Comparison of ENCODE assay signal across 18 cellular contexts in genomic region chr14:93095742-93096510, GRCh38.
"Had no signal": no experiment of that assay in that cellular context is flagged by ENCODE, and none has a peak within 500 bp of the region (broad histone marks: within the 10 kb centered on the region; RNA-seq: fewer than 3 reads in every experiment).

No MANE protein-coding gene starts in this region.

- H3K9me3 Mint-ChIP-seq: activated CD8-positive, alpha-beta T cell treated with anti-CD3 and anti-CD28 coated beads for 36 hours; activated T-helper 1 cell treated with anti-CD3 and anti-CD28 coated beads, Interleukin-12 subunit alpha, Interleukin-12 subunit beta, Interleukin-2, Interleukin-4 antibody, amounts not matched to agents 30 ng/mL and 10 ng/mL and 1 ng/mL, durations not matched to agents 14 hours and 24 hours and 36 hours; neural crest cell had no signal

- H3K27me3 ChIP-seq: body of pancreas, stomach, uterus had no signal

- H3K27me3 Mint-ChIP-seq: activated CD8-positive, alpha-beta T cell treated with anti-CD3 and anti-CD28 coated beads for 36 hours had no signal

- H3K4me1 ChIP-seq: parathyroid adenoma had no signal

- H3K9ac ChIP-seq: parathyroid adenoma had no signal

- H3K9me3 ChIP-seq: body of pancreas, stomach, uterus had no signal

- DNase-seq: activated CD4-positive, alpha-beta T cell treated with anti-CD3 and anti-CD28 coated beads for 4 hours; activated CD8-positive, alpha-beta memory T cell treated with anti-CD3 and anti-CD28 coated beads, Interleukin-2, amount 50 U/mL, for 4 hours; activated CD8-positive, alpha-beta T cell treated with anti-CD3 and anti-CD28 coated beads for 36 hours; activated naive CD4-positive, alpha-beta T cell treated with Interleukin-2 at 50 U/mL for 16 hours; body of pancreas; dermis blood vessel endothelial cell; mesenchymal stem cell; retina; stimulated activated CD4-positive, alpha-beta T cell treated with anti-CD3 and anti-CD28 coated beads, Interleukin-15, amount 100 ng/mL, for 24 hours; stimulated activated CD4-positive, alpha-beta T cell treated with anti-CD3 and anti-CD28 coated beads, Interleukin-4, amount 100 ng/mL, for 24 hours; stomach; SW 1271; T1000; uterus had no signal

- H3K36me3 ChIP-seq: stomach, uterus had no signal

- H2AFZ ChIP-seq: parathyroid adenoma had no signal

- H3K4me3 Mint-ChIP-seq: activated CD8-positive, alpha-beta T cell treated with anti-CD3 and anti-CD28 coated beads for 36 hours; activated T-helper 1 cell treated with anti-CD3 and anti-CD28 coated beads, Interleukin-12 subunit alpha, Interleukin-12 subunit beta, Interleukin-2, Interleukin-4 antibody, amounts not matched to agents 30 ng/mL and 10 ng/mL and 1 ng/mL, durations not matched to agents 14 hours and 24 hours and 36 hours; neural crest cell had no signal

- H3K27ac Mint-ChIP-seq: activated CD8-positive, alpha-beta T cell treated with anti-CD3 and anti-CD28 coated beads for 36 hours; activated T-helper 1 cell treated with anti-CD3 and anti-CD28 coated beads, Interleukin-12 subunit alpha, Interleukin-12 subunit beta, Interleukin-2, Interleukin-4 antibody, amounts not matched to agents 30 ng/mL and 10 ng/mL and 1 ng/mL, durations not matched to agents 14 hours and 24 hours and 36 hours had no signal

- H3K27ac ChIP-seq: body of pancreas, parathyroid adenoma, stomach, uterus, VCaP had no signal

- ATAC-seq: activated CD8-positive, alpha-beta T cell treated with anti-CD3 and anti-CD28 coated beads for 36 hours; body of pancreas had no signal

- H3K4me3 ChIP-seq: body of pancreas, stomach, uterus had no signal
